Comparison of ENCODE assay signal across 10 cellular contexts in the genomic region with DNA sequence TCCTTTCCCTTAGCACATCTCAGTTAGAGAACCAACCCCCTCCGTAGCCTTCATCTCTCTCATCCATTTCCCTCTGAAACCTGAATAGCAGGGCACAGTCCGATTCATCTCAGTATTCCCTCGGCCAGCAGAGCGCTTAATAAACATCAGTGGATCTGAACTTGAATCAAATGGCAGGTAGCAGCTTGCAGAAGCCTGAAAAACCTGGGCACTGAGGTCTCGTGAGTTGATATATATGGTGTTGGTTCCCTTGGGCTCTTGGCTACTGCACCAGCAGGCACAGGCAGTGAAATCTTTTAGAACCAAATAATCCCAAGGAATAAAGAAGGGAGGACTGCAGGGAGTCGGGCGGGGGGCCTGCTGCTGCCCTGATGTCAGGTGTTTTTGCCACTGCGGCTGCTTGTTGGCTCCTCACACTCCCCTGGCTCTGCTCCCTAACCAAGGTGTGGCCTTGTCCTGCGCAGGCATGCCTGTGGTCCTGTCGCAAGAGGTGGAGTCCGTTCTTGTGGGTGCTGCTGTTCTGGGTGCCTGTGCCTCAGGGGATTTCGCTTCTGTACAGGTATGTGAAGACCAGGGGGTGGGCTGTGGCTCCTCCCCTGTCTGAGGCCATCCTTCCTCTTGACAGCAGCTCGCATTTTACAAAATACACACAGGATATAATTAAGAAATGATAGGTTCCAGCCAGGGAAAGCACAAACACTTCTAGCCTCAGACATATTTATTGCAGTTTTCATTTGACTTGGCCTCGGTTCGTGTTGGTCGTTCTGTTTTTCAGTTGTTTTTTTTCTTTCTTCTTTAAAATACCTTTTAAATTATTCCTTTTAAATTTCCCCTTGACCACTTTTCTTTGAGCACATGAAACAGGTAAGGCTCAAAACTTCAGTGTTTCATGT.
DNase-seq lines count a peak whose midpoint lies in the region; ATAC-seq and TF ChIP-seq lines count a peak whose summit lies in the region.
"Had no signal": no experiment of that assay in that cellular context is flagged by ENCODE, and none has a peak within 500 bp of the region (broad histone marks: within the 10 kb centered on the region; RNA-seq: fewer than 3 reads in every experiment).

No MANE protein-coding gene starts in this region.

- no peak overlapping the region for H3K9ac ChIP-seq in trophoblast cell (ENCODE audit: low read length)

- no peak overlapping the region for H3K23ac ChIP-seq in trophoblast cell (ENCODE audit: low read length)

- H3K36me3 ChIP-seq in left ventricle myocardium inferior (no peaks in the 10 kb centered on the region), trophoblast cell (ENCODE audit: control insufficient read depth in 1 of 2, insufficient read depth in 2 of 2, low read length in 2 of 2) (no peaks in the 10 kb centered on the region)

- peak overlapping the region; percentile 75 for H4K91ac ChIP-seq in trophoblast cell (ENCODE audit: low read depth, low read length)

- H3K4me3 Mint-ChIP-seq in natural killer cell treated with Interleukin-12 subunit alpha and Interleukin-12 subunit beta and Interleukin-15 and Interleukin-18, amount 100 ng/mL, for 72 hours = peak overlapping the region; percentile 4
- H3K4me3 Mint-ChIP-seq in natural killer cell (no peak overlapping the region), T-helper 17 cell (no peak overlapping the region)
- H3K4me3 Mint-ChIP-seq in activated T-helper 17 cell treated with anti-CD3 and anti-CD28 coated beads, Interleukin-2, amount 50 U/mL, for 72 hours = no peak overlapping the region

- WGBS in trophoblast cell (ENCODE audit: extremely low coverage, insufficient coverage, insufficient read length) = no CpG with 5 or more reads among the region's 16 CpGs

- H2BK12ac ChIP-seq in trophoblast cell (ENCODE audit: low read length) = peak overlapping the region; percentile 71

- peak overlapping the region; percentile 8 for H2AFZ ChIP-seq in trophoblast cell (ENCODE audit: insufficient read depth, low read length, poor library complexity)

- no peaks in the 10 kb centered on the region for H3K27me3 Mint-ChIP-seq in natural killer cell treated with Interleukin-12 subunit alpha and Interleukin-12 subunit beta and Interleukin-15 and Interleukin-18, amount 100 ng/mL, for 72 hours
- H3K27me3 Mint-ChIP-seq in natural killer cell (ENCODE audit: low read depth in 2 of 2) = no peaks in the 10 kb centered on the region
- H3K27me3 Mint-ChIP-seq in T-helper 17 cell = no peaks in the 10 kb centered on the region
- H3K27me3 Mint-ChIP-seq in activated T-helper 17 cell treated with anti-CD3 and anti-CD28 coated beads, Interleukin-2, amount 50 U/mL, for 72 hours = no peaks in the 10 kb centered on the region

- peak overlapping the region; percentile 11 to 65 for H3K27ac Mint-ChIP-seq in natural killer cell treated with Interleukin-12 subunit alpha and Interleukin-12 subunit beta and Interleukin-15 and Interleukin-18, amount 100 ng/mL, for 72 hours
- H3K27ac Mint-ChIP-seq in natural killer cell (no peak overlapping the region), T-helper 17 cell (no peak overlapping the region)
- no peak overlapping the region for H3K27ac Mint-ChIP-seq in activated T-helper 17 cell treated with anti-CD3 and anti-CD28 coated beads, Interleukin-2, amount 50 U/mL, for 72 hours

- no peaks in the 10 kb centered on the region for H3K9me3 Mint-ChIP-seq in natural killer cell treated with Interleukin-12 subunit alpha and Interleukin-12 subunit beta and Interleukin-15 and Interleukin-18, amount 100 ng/mL, for 72 hours
- H3K9me3 Mint-ChIP-seq in natural killer cell = no peaks in the 10 kb centered on the region
- no peaks in the 10 kb centered on the region for H3K9me3 Mint-ChIP-seq in activated T-helper 17 cell treated with anti-CD3 and anti-CD28 coated beads, Interleukin-2, amount 50 U/mL, for 72 hours

- H2BK120ac ChIP-seq in trophoblast cell (ENCODE audit: insufficient read depth, low read length, poor library complexity) = peak overlapping the region; percentile 56

- TF ChIP-seq CTCF in natural killer cell (IDR thresholded peaks at IDR 0.05) (no peak), left ventricle myocardium inferior (IDR thresholded peaks at IDR 0.05; ENCODE audit: borderline replicate concordance) (no peak)

- peak overlapping the region; percentile 16 for H3K14ac ChIP-seq in trophoblast cell (ENCODE audit: low read length)

- H3K27ac ChIP-seq in left ventricle myocardium inferior (replicated peaks) (peak overlapping the region; percentile 70), trophoblast cell (ENCODE audit: low read depth, low read length) (peak overlapping the region; percentile 79)

- H3K4me3 ChIP-seq in left ventricle myocardium inferior = no peak overlapping the region
- H3K4me3 ChIP-seq in trophoblast cell (ENCODE audit: low read depth, low read length) = peak overlapping the region; percentile 11

- intact Hi-C loops in natural killer cell (cut with micrococcal nuclease) = no loop called here
- intact Hi-C loops in left ventricle myocardium inferior (cut with micrococcal nuclease) = loop anchor here (10.0 kb wide), 1 partner anchor 769 kb away; no protein-coding TSS in a partner anchor

- H3K79me2 ChIP-seq in trophoblast cell (ENCODE audit: control insufficient read depth, insufficient read depth, low read length, poor library complexity) = peaks cover 5% of the 10 kb centered on the region

- peak overlapping the region; percentile 63 for H4K8ac ChIP-seq in trophoblast cell (ENCODE audit: low read depth, low read length)

- ATAC-seq in natural killer cell treated with Interleukin-12 subunit alpha and Interleukin-12 subunit beta and Interleukin-15 and Interleukin-18, amount 100 ng/mL, for 72 hours = peak in 1 of 2 donors; percentile 57
- ATAC-seq in natural killer cell (no peak), HG02885 (IDR thresholded peaks at IDR 0.05; ENCODE audit: poor library complexity, unreplicated experiment) (no peak), T-helper 17 cell (no peak)
- no peak for ATAC-seq in activated T-helper 17 cell treated with anti-CD3 and anti-CD28 coated beads, Interleukin-2, amount 50 U/mL, for 72 hours (replicated peaks)
- ATAC-seq: activated CD4-positive, CD25-positive, alpha-beta regulatory T cell treated with anti-CD3 and anti-CD28 coated beads, Interleukin-2, amount 50 U/mL, for 24 hours had no signal

- H3K9me3 ChIP-seq in left ventricle myocardium inferior (replicated peaks) (no peaks in the 10 kb centered on the region), trophoblast cell (ENCODE audit: insufficient read depth, low read depth, low read length) (no peaks in the 10 kb centered on the region), T-helper 17 cell (ENCODE audit: control insufficient read depth, low read length, poor library complexity, severe bottlenecking) (no peaks in the 10 kb centered on the region)

- peaks cover 21 to 24% of the 10 kb centered on the region in 2 donors for H3K4me1 Mint-ChIP-seq in natural killer cell treated with Interleukin-12 subunit alpha and Interleukin-12 subunit beta and Interleukin-15 and Interleukin-18, amount 100 ng/mL, for 72 hours (ENCODE audit: low read depth in 2 of 2)
- no peaks in the 10 kb centered on the region for H3K4me1 Mint-ChIP-seq in natural killer cell
- peaks cover 6% of the 10 kb centered on the region for H3K4me1 Mint-ChIP-seq in T-helper 17 cell
- H3K4me1 Mint-ChIP-seq in activated T-helper 17 cell treated with anti-CD3 and anti-CD28 coated beads, Interleukin-2, amount 50 U/mL, for 72 hours = no peaks in the 10 kb centered on the region

- peak overlapping the region; percentile 53 for H2BK5ac ChIP-seq in trophoblast cell (ENCODE audit: low read depth, low read length, poor library complexity)

- peak overlapping the region; percentile 20 for H3K18ac ChIP-seq in trophoblast cell (ENCODE audit: low read length)

- peaks cover 69% of the 10 kb centered on the region for H3K4me1 ChIP-seq in left ventricle myocardium inferior
- H3K4me1 ChIP-seq in trophoblast cell (ENCODE audit: control insufficient read depth in 1 of 2, insufficient read depth in 2 of 2, low read length in 2 of 2) = peaks cover 20 to 26% of the 10 kb centered on the region in 2 experiments

- no peak for DNase-seq in natural killer cell treated with Interleukin-12 subunit alpha and Interleukin-12 subunit beta and Interleukin-15 and Interleukin-18, amount 100 ng/mL, for 72 hours (ENCODE audit: low spot score)
- DNase-seq in natural killer cell (no peak), left ventricle myocardium inferior (no peak), trophoblast cell (peak; percentile 27 to 36), T-helper 17 cell (no peak), cerebellar nuclear complex (lab: John Stamatoyannopoulos, UW) (no peak)
- DNase-seq: NCI-H1694 had no signal

- H3K27me3 ChIP-seq in left ventricle myocardium inferior (ENCODE audit: low read depth) = no peaks in the 10 kb centered on the region
- H3K27me3 ChIP-seq in trophoblast cell (ENCODE audit: insufficient read depth, low read length) = no peaks in the 10 kb centered on the region

- H2AK5ac ChIP-seq in trophoblast cell (ENCODE audit: low read length) = peak overlapping the region; percentile 26

- H4K12ac ChIP-seq in trophoblast cell (ENCODE audit: low read depth, low read length) = no peak overlapping the region

- H3K4ac ChIP-seq in trophoblast cell (ENCODE audit: low read depth, low read length) = peak overlapping the region; percentile 25

- H3K36me3 Mint-ChIP-seq in natural killer cell treated with Interleukin-12 subunit alpha and Interleukin-12 subunit beta and Interleukin-15 and Interleukin-18, amount 100 ng/mL, for 72 hours = no peaks in the 10 kb centered on the region
- H3K36me3 Mint-ChIP-seq in natural killer cell (no peaks in the 10 kb centered on the region), T-helper 17 cell (ENCODE audit: low read depth) (peaks cover 4% of the 10 kb centered on the region)
- no peaks in the 10 kb centered on the region for H3K36me3 Mint-ChIP-seq in activated T-helper 17 cell treated with anti-CD3 and anti-CD28 coated beads, Interleukin-2, amount 50 U/mL, for 72 hours (ENCODE audit: low read depth)

- H3K79me1 ChIP-seq in trophoblast cell (ENCODE audit: low read length) = peaks cover 48% of the 10 kb centered on the region

- no peak overlapping the region for H3K4me2 ChIP-seq in trophoblast cell (ENCODE audit: low read length)

Comparison
In these comparisons a context has a peak if more than half of its experiments do, and no peak if none do; other contexts are left out.
1. H3K27ac Mint-ChIP-seq: peak in natural killer cell treated with Interleukin-12 subunit alpha and Interleukin-12 subunit beta and Interleukin-15 and Interleukin-18, amount 100 ng/mL, for 72 hours (2 of 2); none in natural killer cell (0 of 2), T-helper 17 cell (single experiment) and activated T-helper 17 cell treated with anti-CD3 and anti-CD28 coated beads, Interleukin-2, amount 50 U/mL, for 72 hours (single experiment).
2. DNase-seq: peak in trophoblast cell (2 of 2); none in natural killer cell treated with Interleukin-12 subunit alpha and Interleukin-12 subunit beta and Interleukin-15 and Interleukin-18, amount 100 ng/mL, for 72 hours (single experiment), natural killer cell (single experiment), left ventricle myocardium inferior (single experiment), T-helper 17 cell (0 of 3) and cerebellar nuclear complex (0 of 2).